ENCODE assay signal across 8 cellular contexts in genomic region chr6:34365781-34366638, GRCh38. TPM values are rescaled to one million over a fixed set of nuclear protein-coding genes. Genes with fewer than 3 reads are reported as not detected.
DNase-seq lines count a peak whose midpoint lies in the region; ATAC-seq, FAIRE-seq and TF ChIP-seq lines count a peak whose summit lies in the region.
"Not testable (repeated sequence)": the region's sequence is repeated elsewhere in the genome, so short reads cannot be mapped to it uniquely, and the experiment has no call there.

No MANE protein-coding gene starts in this region.

- not testable (repeated sequence) for H3K9ac ChIP-seq in H9 (ENCODE audit: extremely low read depth, insufficient read length, low read length); K562 (ENCODE audit: insufficient read depth in 1 of 2, low read depth in 2 of 2, low read length in 2 of 2); fibroblast of lung (ENCODE audit: insufficient read depth, low read length); HepG2 (ENCODE audit: insufficient read depth, low read depth, low read length)

- H3K27me3 Mint-ChIP-seq in H9 (ENCODE audit: low read depth); activated CD4-positive, alpha-beta T cell treated with anti-CD3 and anti-CD28 coated beads for 36 hours: not testable (repeated sequence)

- H3K9me3 ChIP-seq in H9 (ENCODE audit: control insufficient read depth, low read depth, low read length); K562 (replicated peaks; ENCODE audit: control insufficient read depth, insufficient read depth, low read depth, low read length); fibroblast of lung (ENCODE audit: control insufficient read depth, insufficient read depth, low read depth, low read length); HepG2 (ENCODE audit: low read length): not testable (repeated sequence)

- not testable (repeated sequence) for H3K23me2 ChIP-seq in H9 (ENCODE audit: insufficient read length, low read depth, low read length, poor library complexity, severe bottlenecking)

- not testable (repeated sequence) for H3K79me2 ChIP-seq in H9 (ENCODE audit: insufficient read depth, low read length)
- H3K79me2 ChIP-seq in K562 (ENCODE audit: control insufficient read depth, insufficient read depth, low read length) (peaks cover 89% of the 10 kb centered on the region), fibroblast of lung (ENCODE audit: control insufficient read depth, insufficient read depth, low read length) (peaks cover 27% of the 10 kb centered on the region), HepG2 (ENCODE audit: insufficient read depth, low read length) (peaks cover 69% of the 10 kb centered on the region)

- H3K4me3 Mint-ChIP-seq in H9; activated CD4-positive, alpha-beta T cell treated with anti-CD3 and anti-CD28 coated beads for 36 hours: not testable (repeated sequence)

- not testable (repeated sequence) for H3K23ac ChIP-seq in H9 (ENCODE audit: insufficient read length, low read depth, low read length)

- not testable (repeated sequence) for H2BK120ac ChIP-seq in H9 (ENCODE audit: low read depth, low read length, poor library complexity, severe bottlenecking)

- H3K4me2 ChIP-seq in H9 (ENCODE audit: insufficient read depth, insufficient read length, low read length); K562 (ENCODE audit: insufficient read depth, low read length); fibroblast of lung (ENCODE audit: extremely low read depth, insufficient read depth, low read length); HepG2 (ENCODE audit: low read depth, low read length): not testable (repeated sequence)

- in situ Hi-C loops in ACHN (cut with HindIII; ENCODE audit: low pct_ligation_motif_present, low pct_unique_long_range_greater_than_20kb, low sequenced_read_pairs); K562 (cut with MboI); HepG2 (cut with HindIII; ENCODE audit: extremely low pct_ligation_motif_present, low pct_unique_long_range_greater_than_20kb): not testable (repeated sequence)

- H3K27me3 ChIP-seq in H9 (ENCODE audit: insufficient read depth, low read length); K562 (ENCODE audit: control insufficient read depth in 2 of 2, insufficient read depth in 2 of 2, low read length in 2 of 2); fibroblast of lung (ENCODE audit: control insufficient read depth, insufficient read depth, low read length); HepG2 (ENCODE audit: control insufficient read depth in 1 of 2, insufficient read depth in 2 of 2, low read length in 2 of 2): not testable (repeated sequence)

- H3K79me1 ChIP-seq in H9 (ENCODE audit: insufficient read depth, low read depth, low read length, poor library complexity, severe bottlenecking): not testable (repeated sequence)

- TF ChIP-seq POLR2A in K562 (conservative IDR thresholded peaks at IDR 0.05); HepG2 (IDR thresholded peaks at IDR 0.05; ENCODE audit: insufficient read depth in 1 of 2, low read depth in 2 of 2, low read length in 2 of 2): not testable (repeated sequence)

- not testable (repeated sequence) for H2BK5ac ChIP-seq in H9 (ENCODE audit: insufficient read length, low read length)

- not testable (repeated sequence) for H2AK5ac ChIP-seq in H9 (ENCODE audit: insufficient read length, low read length)

- ATAC-seq in activated CD4-positive, alpha-beta T cell treated with anti-CD3 and anti-CD28 coated beads for 36 hours; K562; HepG2: not testable (repeated sequence)

- H3K4me1 Mint-ChIP-seq in H9: peaks cover 13 to 18% of the 10 kb centered on the region in 2 experiments
- peaks cover 34% of the 10 kb centered on the region for H3K4me1 Mint-ChIP-seq in activated CD4-positive, alpha-beta T cell treated with anti-CD3 and anti-CD28 coated beads for 36 hours

- not testable (repeated sequence) for H4K5ac ChIP-seq in H9 (ENCODE audit: insufficient read length, low read depth, low read length)

- peak overlapping the region; percentile 70 to 89 (median 71); a peak in 5 of 7 replicates for H3K27ac Mint-ChIP-seq in H9
- not testable (repeated sequence) for H3K27ac Mint-ChIP-seq in activated CD4-positive, alpha-beta T cell treated with anti-CD3 and anti-CD28 coated beads for 36 hours

- not testable (repeated sequence) for H4K8ac ChIP-seq in H9 (replicated peaks; ENCODE audit: insufficient read length, low read depth, low read length)

- no CpG with 5 or more reads among the region's 9 CpGs for WGBS in H9 (ENCODE audit: extremely low coverage, insufficient read length, low lambda C conversion rate)
- 82% methylated on average over 9 of the region's 9 CpGs for WGBS in K562 (ENCODE audit: insufficient coverage, low coverage, missing lambda C conversion rate)
- 97% methylated on average over 9 of the region's 9 CpGs for WGBS in HepG2 (ENCODE audit: low lambda C conversion rate)

- H4K20me1 ChIP-seq in H9 (ENCODE audit: control insufficient read depth, insufficient read depth, insufficient read length); fibroblast of lung (ENCODE audit: control insufficient read depth, extremely low read depth, insufficient read depth, low read length): not testable (repeated sequence)
- peaks cover 20% of the 10 kb centered on the region; the same call in 1 of the 2 replicates for H4K20me1 ChIP-seq in K562 (replicated peaks; ENCODE audit: control insufficient read depth, insufficient read depth, low read length)
- H4K20me1 ChIP-seq in HepG2 (ENCODE audit: insufficient read depth, low read length): peaks cover 17% of the 10 kb centered on the region; the same call in 1 of the 2 replicates

- H2AFZ ChIP-seq in H9 (ENCODE audit: low read length); K562 (ENCODE audit: low read depth, low read length); fibroblast of lung (ENCODE audit: low read length); HepG2 (ENCODE audit: low read length): not testable (repeated sequence)

- not testable (repeated sequence) for H3K18ac ChIP-seq in H9 (ENCODE audit: insufficient read length, low read depth, low read length)

- intact Hi-C loops in activated CD4-positive, alpha-beta T cell treated with anti-CD3 and anti-CD28 coated beads for 36 hours (cut with DNase I, micrococcal nuclease); K562 (cut with micrococcal nuclease); HepG2 (cut with micrococcal nuclease; ENCODE audit: unreplicated experiment): not testable (repeated sequence)

- POLR2A ChIA-PET in activated CD4-positive, alpha-beta T cell treated with anti-CD3 and anti-CD28 coated beads for 36 hours (lab: Charles Lee); HepG2 (lab: Yijun Ruan, JAX): not testable (repeated sequence)
- POLR2A ChIA-PET in K562 (lab: Yijun Ruan, JAX): interaction anchor here (0.6 to 3.4 kb wide), 4 partner anchors 10 to 18 kb away, joined by 3 to 15 read pairs (median 5); no protein-coding TSS in a partner anchor

- TF ChIP-seq CTCF in H9 (conservative IDR thresholded peaks at IDR 0.05); K562 (IDR thresholded peaks at IDR 0.05 in 2 of 3, conservative IDR thresholded peaks at IDR 0.05 in 1 of 3; ENCODE audit: insufficient read depth in 2 of 3, low read depth in 1 of 3, low read length in 3 of 3); fibroblast of lung (conservative IDR thresholded peaks at IDR 0.05 in 1 of 2, IDR thresholded peaks at IDR 0.05 in 1 of 2; ENCODE audit: low read depth in 1 of 2, low read length in 2 of 2); HepG2 (CRISPR knock-in tag; IDR thresholded peaks at IDR 0.05): not testable (repeated sequence)

- not testable (repeated sequence) for H3K4me1 ChIP-seq in H9 (ENCODE audit: insufficient read depth, low read length); fibroblast of lung (ENCODE audit: control insufficient read depth, extremely low read depth, insufficient read depth, low read length)
- peaks cover 0 to 16% of the 10 kb centered on the region in 2 experiments; a peak in 2 of 5 replicates for H3K4me1 ChIP-seq in K562 (replicated peaks in 1 of 2; ENCODE audit: control insufficient read depth in 2 of 2, insufficient read depth in 2 of 2, low read length in 2 of 2)
- peaks cover 42% of the 10 kb centered on the region for H3K4me1 ChIP-seq in HepG2 (ENCODE audit: insufficient read depth, low read length)

- H2BK15ac ChIP-seq in H9 (ENCODE audit: low read depth, low read length): not testable (repeated sequence)

- H2BK12ac ChIP-seq in H9 (ENCODE audit: insufficient read length, low read depth, low read length): not testable (repeated sequence)

- H2BK20ac ChIP-seq in H9 (ENCODE audit: low read depth, low read length, poor library complexity, severe bottlenecking): not testable (repeated sequence)

- not testable (repeated sequence) for H3K27ac ChIP-seq in H9 (ENCODE audit: insufficient read length, low read depth, low read length); K562 (ENCODE audit: extremely low read depth, low read depth, low read length); fibroblast of lung (ENCODE audit: insufficient read depth, low read length); HepG2 (ENCODE audit: extremely low read length, insufficient read depth, low read length)

- H3K4me3 ChIP-seq in K562; fibroblast of lung (replicated peaks in 1 of 4; ENCODE audit: control extremely low read depth in 1 of 4, insufficient read depth in 1 of 4, low read depth in 3 of 4, low read length in 4 of 4); HepG2 (replicated peaks in 1 of 3; ENCODE audit: insufficient read depth in 1 of 3, low read depth in 2 of 3, low read length in 3 of 3): not testable (repeated sequence)

- peak; percentile 35 for FAIRE-seq in K562 (lab: Jason Lieb, UNC)
- not testable (repeated sequence) for FAIRE-seq in HepG2 (lab: Jason Lieb, UNC)

- DNase-seq in ACHN (peak; percentile 65), NCI-H226 (peak; percentile 11), fibroblast of lung (ENCODE audit: low read depth in 2 of 2) (peak; percentile 53 to 90), renal cortical epithelial cell (ENCODE audit: low read depth) (peak; percentile 87)
- DNase-seq in H9; K562 (ENCODE audit: extremely low read depth in 1 of 4, low spot score in 3 of 4); HepG2 (ENCODE audit: low spot score): not testable (repeated sequence)
- DNase-seq in activated CD4-positive, alpha-beta T cell treated with anti-CD3 and anti-CD28 coated beads for 36 hours: peak; percentile 14

- not testable (repeated sequence) for H3K4ac ChIP-seq in H9 (ENCODE audit: low read depth, low read length)

- BruUV-seq in K562 (replicated peaks; lab: Mats Ljungman, UMichigan); HepG2 (replicated peaks; lab: Mats Ljungman, UMichigan): not testable (repeated sequence)

- peaks cover 17% of the 10 kb centered on the region; the same call in 2 of the 3 replicates for H3K36me3 ChIP-seq in K562 (ENCODE audit: control insufficient read depth, insufficient read depth, low read length)
- H3K36me3 ChIP-seq in fibroblast of lung (ENCODE audit: control insufficient read depth, insufficient read depth, low read length); HepG2 (replicated peaks in 1 of 2; ENCODE audit: control insufficient read depth in 1 of 2, insufficient read depth in 2 of 2, low read length in 2 of 2): not testable (repeated sequence)

- not testable (repeated sequence) for H3K14ac ChIP-seq in H9 (ENCODE audit: insufficient read depth, low read length)

- TF ChIP-seq EP300 in K562 (IDR thresholded peaks at IDR 0.05; ENCODE audit: low read length); HepG2 (IDR thresholded peaks at IDR 0.05; ENCODE audit: low read depth in 2 of 2, low read length in 2 of 2); HepG2 (CRISPR knock-in tag; IDR thresholded peaks at IDR 0.05; ENCODE audit: borderline replicate concordance): not testable (repeated sequence)

- not testable (repeated sequence) for H4K91ac ChIP-seq in H9 (ENCODE audit: insufficient read length, low read depth, low read length)

- not testable (repeated sequence) for H3K36me3 Mint-ChIP-seq in H9 (ENCODE audit: insufficient read depth in 1 of 3, low read depth in 3 of 3); activated CD4-positive, alpha-beta T cell treated with anti-CD3 and anti-CD28 coated beads for 36 hours (ENCODE audit: low read depth)

- H3T11ph ChIP-seq in H9 (ENCODE audit: low read length): not testable (repeated sequence)

- TF ChIP-seq RAD21 in K562 (CRISPR knock-in tag; conservative IDR thresholded peaks at IDR 0.05 in 1 of 2, IDR thresholded peaks at IDR 0.05 in 1 of 2); HepG2 (CRISPR knock-in tag; IDR thresholded peaks at IDR 0.05): not testable (repeated sequence)

- H3K9me3 Mint-ChIP-seq in H9; activated CD4-positive, alpha-beta T cell treated with anti-CD3 and anti-CD28 coated beads for 36 hours (ENCODE audit: low read depth): not testable (repeated sequence)

- CTCF ChIA-PET in activated CD4-positive, alpha-beta T cell treated with anti-CD3 and anti-CD28 coated beads for 36 hours (lab: Charles Lee); HepG2 (lab: Yijun Ruan, JAX; ENCODE audit: low intra/inter-chr PET ratio, low total read pairs): not testable (repeated sequence)
- CTCF ChIA-PET in K562 (lab: Yijun Ruan, JAX; ENCODE audit: low intra/inter-chr PET ratio): interaction anchor here (0.6 kb wide), 1 partner anchor 1590 kb away, joined by 4 read pairs; no protein-coding TSS in a partner anchor

- not testable (repeated sequence) for H3K9me1 ChIP-seq in K562 (ENCODE audit: control insufficient read depth, insufficient read depth, low read length)

- not testable (repeated sequence) for H3K56ac ChIP-seq in H9 (ENCODE audit: insufficient read length, low read depth, low read length)

RNA-seq across cellular contexts. Expression of gene NUDT3, which starts 26.5 kb away (rescaled TPM):
- total RNA-seq in H9 (2021) (22.7 and 23.6 TPM in 2 replicates), K562 (2014; rRNA removed) (47.3 and 51.0 TPM in 2 replicates), K562 (2014; rRNA removed; fragmentation: Illumina TruSeq; extraction: Trizol) (61.8 and 70.8 TPM in 2 replicates), K562 (2015; rRNA removed; fragmentation: Illumina TruSeq; extraction: Trizol) (57.2 and 59.8 TPM in 2 replicates), K562 (2021) (49.8 and 56.4 TPM in 2 replicates), fibroblast of lung (11.6 and 16.0 TPM in 2 replicates), HepG2 (2016; rRNA removed; fragmentation: Illumina TruSeq; extraction: Trizol) (20.2 and 30.1 TPM in 2 replicates), renal cortical epithelial cell (19.3 and 26.9 TPM in 2 replicates)
- total RNA-seq in activated CD4-positive, alpha-beta T cell treated with anti-CD3 and anti-CD28 coated beads for 36 hours: 10 to 100 TPM; 13.3 to 13.6 TPM
- 19.3 and 42.2 TPM in 2 replicates for total RNA-seq in K562 (2011; cell fraction: chromatin; rRNA removed; ENCODE audit: low replicate concordance)
- total RNA-seq in K562 (2011; cell fraction: nucleolus; rRNA removed): 17.3 and 21.3 TPM in 2 replicates
- 38.4 and 67.7 TPM in 2 replicates for total RNA-seq in K562 (2011; cell fraction: nucleoplasm; rRNA removed)
- polyA plus RNA-seq in K562 (2011; rRNA removed) (68.5 and 81.2 TPM in 2 replicates), K562 (2014; fragmentation: Illumina TruSeq; extraction: Trizol) (54.8 and 56.0 TPM in 2 replicates), K562 (2014; fragmentation: Nextera tagmentation; extraction: Ambion mirVana) (10 to 100 TPM in 1 of 2 experiments, 1 to 10 TPM in 1; 5.4 to 57.7 TPM), K562 (2014; rRNA removed) (54.4 and 56.8 TPM in 2 replicates), fibroblast of lung (23.4 and 27.4 TPM in 2 replicates), HepG2 (2011; rRNA removed) (17.6 and 20.6 TPM in 2 replicates)
- 29.2 and 49.7 TPM in 2 replicates for polyA plus RNA-seq in K562 (2011; cell fraction: cytosol; rRNA removed)
- polyA plus RNA-seq in K562 (2011; cell fraction: nucleus; rRNA removed): 20.7 and 29.1 TPM in 2 replicates
- 15.2 and 19.2 TPM in 2 replicates for polyA plus RNA-seq in K562 (2012)
- polyA minus RNA-seq in K562 (2011; rRNA and poly(A)+ RNA removed): 105 and 133 TPM in 2 replicates
- polyA minus RNA-seq in K562 (2011; cell fraction: cytosol; rRNA and poly(A)+ RNA removed): 46.1 and 59.9 TPM in 2 replicates
- polyA minus RNA-seq in K562 (2011; cell fraction: nucleus; rRNA and poly(A)+ RNA removed): 9.4 and 18.1 TPM in 2 replicates
- 9.7 and 11.1 TPM in 2 replicates for polyA plus RNA-seq in fibroblast of lung (2012)
- polyA minus RNA-seq in fibroblast of lung (ENCODE audit: low replicate concordance): 10.8 and 11.8 TPM in 2 replicates
- total RNA-seq in HepG2 (2016; cell fraction: cytosol; rRNA removed; fragmentation: Illumina TruSeq; extraction: Trizol; ENCODE audit: low read depth): 4.1 and 4.8 TPM in 2 replicates
- 19.5 and 29.7 TPM in 2 replicates for total RNA-seq in HepG2 (2016; cell fraction: insoluble cytoplasmic fraction; rRNA removed; fragmentation: Illumina TruSeq; extraction: Trizol)
- 14.6 and 14.8 TPM in 2 replicates for total RNA-seq in HepG2 (2016; cell fraction: membrane; rRNA removed; fragmentation: Illumina TruSeq; extraction: Trizol)
- total RNA-seq in HepG2 (2016; cell fraction: nucleus; rRNA removed; fragmentation: Illumina TruSeq; extraction: Trizol): 15.7 and 19.0 TPM in 2 replicates
- 10.7 and 14.8 TPM in 2 replicates for polyA plus RNA-seq in HepG2 (2011; cell fraction: cytosol; rRNA removed)
- 9.2 and 11.9 TPM in 2 replicates for polyA plus RNA-seq in HepG2 (2011; cell fraction: nucleus; rRNA removed)
- polyA plus RNA-seq in HepG2 (2012): 5.6 TPM in 2 replicates
- polyA plus RNA-seq in HepG2 (2016; cell fraction: cytosol; fragmentation: Illumina TruSeq; extraction: Trizol; ENCODE audit: low read depth): 3.0 and 3.5 TPM in 2 replicates
- polyA plus RNA-seq in HepG2 (2016; cell fraction: insoluble cytoplasmic fraction; fragmentation: Illumina TruSeq; extraction: Trizol; ENCODE audit: low read depth): 22.4 and 22.7 TPM in 2 replicates
- 7.4 and 7.7 TPM in 2 replicates for polyA plus RNA-seq in HepG2 (2016; cell fraction: membrane; fragmentation: Illumina TruSeq; extraction: Trizol; ENCODE audit: low read depth)
- 23.3 TPM in 2 replicates for polyA plus RNA-seq in HepG2 (2016; cell fraction: nucleus; fragmentation: Illumina TruSeq; extraction: Trizol; ENCODE audit: insufficient read depth, low read depth)
- polyA minus RNA-seq in HepG2 (2011; rRNA and poly(A)+ RNA removed; ENCODE audit: low replicate concordance): 23.6 and 25.7 TPM in 2 replicates
- 18.9 and 21.6 TPM in 2 replicates for polyA minus RNA-seq in HepG2 (2011; cell fraction: cytosol; rRNA and poly(A)+ RNA removed)
- 14.0 and 19.0 TPM in 2 replicates for polyA minus RNA-seq in HepG2 (2011; cell fraction: nucleus; rRNA and poly(A)+ RNA removed)

RNA-seq across cellular contexts. Expression of gene RPS10, which starts 59.9 kb away (rescaled TPM):
- total RNA-seq in H9 (2021) (2,330 and 2,392 TPM in 2 replicates), K562 (2014; rRNA removed) (3,907 and 4,273 TPM in 2 replicates), K562 (2014; rRNA removed; fragmentation: Illumina TruSeq; extraction: Trizol) (2,809 and 3,197 TPM in 2 replicates), K562 (2015; rRNA removed; fragmentation: Illumina TruSeq; extraction: Trizol) (3,578 and 3,876 TPM in 2 replicates), K562 (2021) (3,062 and 3,200 TPM in 2 replicates), fibroblast of lung (1,649 and 1,873 TPM in 2 replicates), HepG2 (2016; rRNA removed; fragmentation: Illumina TruSeq; extraction: Trizol) (2,909 and 3,503 TPM in 2 replicates), renal cortical epithelial cell (755 and 4,125 TPM in 2 replicates)
- 1,000 to 10,000 TPM; 2,447 to 2,541 TPM for total RNA-seq in activated CD4-positive, alpha-beta T cell treated with anti-CD3 and anti-CD28 coated beads for 36 hours
- total RNA-seq in K562 (2011; cell fraction: chromatin; rRNA removed; ENCODE audit: low replicate concordance): 244 and 499 TPM in 2 replicates
- total RNA-seq in K562 (2011; cell fraction: nucleolus; rRNA removed): 961 and 1,244 TPM in 2 replicates
- total RNA-seq in K562 (2011; cell fraction: nucleoplasm; rRNA removed): 1,028 and 1,732 TPM in 2 replicates
- polyA plus RNA-seq in K562 (2011; rRNA removed) (5,201 and 6,397 TPM in 2 replicates), K562 (2014; fragmentation: Illumina TruSeq; extraction: Trizol) (4,753 and 5,213 TPM in 2 replicates), K562 (2014; fragmentation: Nextera tagmentation; extraction: Ambion mirVana) (1,000 to 10,000 TPM; 2,680 to 3,048 TPM), K562 (2014; rRNA removed) (4,615 and 5,251 TPM in 2 replicates), fibroblast of lung (2,883 and 3,469 TPM in 2 replicates), HepG2 (2011; rRNA removed) (4,295 and 4,648 TPM in 2 replicates)
- 12,487 and 14,962 TPM in 2 replicates for polyA plus RNA-seq in K562 (2011; cell fraction: cytosol; rRNA removed)
- 1,847 and 2,630 TPM in 2 replicates for polyA plus RNA-seq in K562 (2011; cell fraction: nucleus; rRNA removed)
- polyA plus RNA-seq in K562 (2012): 4,197 and 5,822 TPM in 2 replicates
- 2,379 and 2,522 TPM in 2 replicates for polyA minus RNA-seq in K562 (2011; rRNA and poly(A)+ RNA removed)
- polyA minus RNA-seq in K562 (2011; cell fraction: cytosol; rRNA and poly(A)+ RNA removed): 976 and 1,028 TPM in 2 replicates
- 203 and 375 TPM in 2 replicates for polyA minus RNA-seq in K562 (2011; cell fraction: nucleus; rRNA and poly(A)+ RNA removed)
- polyA plus RNA-seq in fibroblast of lung (2012): 2,322 and 2,629 TPM in 2 replicates
- polyA minus RNA-seq in fibroblast of lung (ENCODE audit: low replicate concordance): 2,669 and 3,796 TPM in 2 replicates
- 5,102 and 5,632 TPM in 2 replicates for total RNA-seq in HepG2 (2016; cell fraction: cytosol; rRNA removed; fragmentation: Illumina TruSeq; extraction: Trizol; ENCODE audit: low read depth)
- 3,081 and 3,638 TPM in 2 replicates for total RNA-seq in HepG2 (2016; cell fraction: insoluble cytoplasmic fraction; rRNA removed; fragmentation: Illumina TruSeq; extraction: Trizol)
- 7,429 and 7,480 TPM in 2 replicates for total RNA-seq in HepG2 (2016; cell fraction: membrane; rRNA removed; fragmentation: Illumina TruSeq; extraction: Trizol)
- total RNA-seq in HepG2 (2016; cell fraction: nucleus; rRNA removed; fragmentation: Illumina TruSeq; extraction: Trizol): 967 and 1,028 TPM in 2 replicates
- 9,439 and 9,926 TPM in 2 replicates for polyA plus RNA-seq in HepG2 (2011; cell fraction: cytosol; rRNA removed)
- 1,658 and 1,840 TPM in 2 replicates for polyA plus RNA-seq in HepG2 (2011; cell fraction: nucleus; rRNA removed)
- polyA plus RNA-seq in HepG2 (2012): 3,418 and 4,251 TPM in 2 replicates
- 5,367 and 5,814 TPM in 2 replicates for polyA plus RNA-seq in HepG2 (2016; cell fraction: cytosol; fragmentation: Illumina TruSeq; extraction: Trizol; ENCODE audit: low read depth)
- 2,908 and 3,264 TPM in 2 replicates for polyA plus RNA-seq in HepG2 (2016; cell fraction: insoluble cytoplasmic fraction; fragmentation: Illumina TruSeq; extraction: Trizol; ENCODE audit: low read depth)
- polyA plus RNA-seq in HepG2 (2016; cell fraction: membrane; fragmentation: Illumina TruSeq; extraction: Trizol; ENCODE audit: low read depth): 6,085 and 6,204 TPM in 2 replicates
- 1,494 and 1,555 TPM in 2 replicates for polyA plus RNA-seq in HepG2 (2016; cell fraction: nucleus; fragmentation: Illumina TruSeq; extraction: Trizol; ENCODE audit: insufficient read depth, low read depth)
- 2,566 and 3,572 TPM in 2 replicates for polyA minus RNA-seq in HepG2 (2011; rRNA and poly(A)+ RNA removed; ENCODE audit: low replicate concordance)
- 602 and 661 TPM in 2 replicates for polyA minus RNA-seq in HepG2 (2011; cell fraction: cytosol; rRNA and poly(A)+ RNA removed)
- 173 and 248 TPM in 2 replicates for polyA minus RNA-seq in HepG2 (2011; cell fraction: nucleus; rRNA and poly(A)+ RNA removed)
